In genomic region chr4:147984065-147984777, GRCh38 we compare ENCODE assay signal across 8 cellular contexts.
DNase-seq lines count a peak whose midpoint lies in the region; ATAC-seq and TF ChIP-seq lines count a peak whose summit lies in the region.

No MANE protein-coding gene starts in this region.

- H3K36me3 Mint-ChIP-seq in T-helper 17 cell (ENCODE audit: low read depth) (no peaks in the 10 kb centered on the region), progenitor cell of endocrine pancreas (ENCODE audit: insufficient read depth) (peaks cover 4% of the 10 kb centered on the region)

- H3K4me1 Mint-ChIP-seq in T-helper 17 cell = peaks cover 28% of the 10 kb centered on the region
- peaks cover 1% of the 10 kb centered on the region for H3K4me1 Mint-ChIP-seq in progenitor cell of endocrine pancreas (ENCODE audit: low read depth)

- peaks cover 9% of the 10 kb centered on the region for H3K9me3 Mint-ChIP-seq in progenitor cell of endocrine pancreas (ENCODE audit: low read depth)

- TF ChIP-seq CTCF in fibroblast of villous mesenchyme (IDR thresholded peaks at IDR 0.05; ENCODE audit: insufficient read depth, low read depth, low read length) = peak; percentile 90
- TF ChIP-seq CTCF in progenitor cell of endocrine pancreas (IDR thresholded peaks at IDR 0.05; ENCODE audit: unreplicated experiment) = peak; percentile 63

- DNase-seq in NOMO-1 (lab: John Stamatoyannopoulos, UW; ENCODE audit: unreplicated experiment in 2 of 2) (peak; percentile 7 to 9), NOMO-1 treated with dmso at 0.1 percent for 144 hours (lab: John Stamatoyannopoulos, UW; ENCODE audit: unreplicated experiment) (no peak), HT1080 (ENCODE audit: low read depth) (peak; percentile 70), T-helper 17 cell (no peak), fibroblast of villous mesenchyme (ENCODE audit: low read depth) (peak; percentile 67), progenitor cell of endocrine pancreas (ENCODE audit: low spot score, unreplicated experiment) (no peak)

- no peak overlapping the region for H3K4me3 ChIP-seq in fibroblast of villous mesenchyme (ENCODE audit: low read depth, low read length)

- no peak overlapping the region for H3K4me3 Mint-ChIP-seq in T-helper 17 cell
- no peak overlapping the region for H3K4me3 Mint-ChIP-seq in progenitor cell of endocrine pancreas (ENCODE audit: low read depth)

- no peaks in the 10 kb centered on the region for H3K27me3 Mint-ChIP-seq in T-helper 17 cell
- no peaks in the 10 kb centered on the region for H3K27me3 Mint-ChIP-seq in progenitor cell of endocrine pancreas

- no peaks in the 10 kb centered on the region for H3K9me3 ChIP-seq in T-helper 17 cell (ENCODE audit: control insufficient read depth, low read length, poor library complexity, severe bottlenecking)

- ATAC-seq in T-helper 17 cell (peak; percentile 62), HG03175 (IDR thresholded peaks at IDR 0.05; ENCODE audit: unreplicated experiment) (no peak), HG03457 (IDR thresholded peaks at IDR 0.05; ENCODE audit: unreplicated experiment) (no peak)

- H3K27ac Mint-ChIP-seq in T-helper 17 cell (no peak overlapping the region), progenitor cell of endocrine pancreas (no peak overlapping the region)

Comparison
In these comparisons a context has a peak if more than half of its experiments do, and no peak if none do; other contexts are left out.
1. DNase-seq: peak in NOMO-1 (2 of 2), HT1080 (single experiment) and fibroblast of villous mesenchyme (single experiment); none in NOMO-1 treated with dmso at 0.1 percent for 144 hours (single experiment), T-helper 17 cell (0 of 3) and progenitor cell of endocrine pancreas (single experiment).